Comparison of ENCODE assay signal across 8 cellular contexts in the genomic region with DNA sequence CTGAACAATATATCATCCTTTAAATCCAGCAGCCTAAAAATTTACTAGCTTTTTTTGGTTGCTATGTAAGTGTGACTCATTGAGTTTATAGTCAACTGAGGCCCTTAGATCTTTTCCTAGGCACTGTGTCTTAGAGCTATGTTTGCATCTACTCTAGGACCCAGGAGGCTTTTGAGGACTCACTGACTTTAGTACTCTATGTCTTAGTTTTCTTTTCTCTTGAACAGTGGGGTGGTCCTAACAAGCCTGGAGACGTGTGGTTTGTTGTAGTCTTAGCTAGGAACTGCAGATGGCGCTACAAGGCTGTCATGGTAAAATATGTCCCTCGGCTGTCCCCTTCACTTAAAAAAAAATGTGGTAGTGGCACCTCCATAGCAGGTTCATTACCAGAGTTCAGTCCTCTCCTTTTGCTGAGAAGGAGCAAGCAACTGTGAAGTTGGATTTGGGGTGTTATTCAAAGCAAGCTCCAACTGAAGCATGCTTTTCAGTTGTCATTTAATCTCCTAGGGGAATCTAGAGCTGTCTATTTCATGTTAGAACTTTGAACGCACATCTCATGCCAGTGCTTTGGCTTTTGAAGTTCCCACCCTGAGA. TPM values are rescaled to one million over a fixed set of nuclear protein-coding genes. Genes with fewer than 3 reads are reported as not detected.
DNase-seq lines count a peak whose midpoint lies in the region; ATAC-seq, FAIRE-seq and TF ChIP-seq lines count a peak whose summit lies in the region.

No MANE protein-coding gene starts in this region.

- no peaks in the 10 kb centered on the region for H3K36me3 ChIP-seq in small intestine (ENCODE audit: control insufficient read depth in 2 of 2, insufficient read depth in 2 of 2, low read length in 2 of 2)

- H3K4me3 ChIP-seq in AG10803 (ENCODE audit: low read length) (no peak overlapping the region), right cardiac atrium (ENCODE audit: low read length) (no peak overlapping the region), small intestine (ENCODE audit: low read depth in 1 of 2, low read length in 2 of 2) (no peak overlapping the region)

- ATAC-seq in GM18502 (IDR thresholded peaks at IDR 0.05; ENCODE audit: poor library complexity, unreplicated experiment) (peak; percentile 39), right cardiac atrium (peak; percentile 69 to 87), HG03469 (IDR thresholded peaks at IDR 0.05; ENCODE audit: unreplicated experiment) (no peak)

- DNase-seq in AG10803 (ENCODE audit: low read depth) = peak; percentile 51
- DNase-seq in NAMALWA (ENCODE audit: low spot score) = peak; percentile 91
- DNase-seq in RPMI8226 = peak; percentile 78
- peak; percentile 54 for DNase-seq in amniotic epithelial cell (ENCODE audit: low read depth)
- DNase-seq in right cardiac atrium = no peak
- DNase-seq in small intestine = peak; percentile 65

- 13% methylated on average over 4 of the region's 4 CpGs for WGBS in right cardiac atrium
- WGBS in small intestine, 3 donors = 5 to 13% (median 7%) methylated on average over 4 of the region's 4 CpGs

- H3K27me3 ChIP-seq in right cardiac atrium (ENCODE audit: control insufficient read depth, insufficient read depth) (no peaks in the 10 kb centered on the region), small intestine (ENCODE audit: control insufficient read depth in 2 of 2, insufficient read depth in 2 of 2, low read length in 2 of 2) (no peaks in the 10 kb centered on the region)

- peak; percentile 83 for TF ChIP-seq CTCF in AG10803 (conservative IDR thresholded peaks at IDR 0.05; ENCODE audit: low read length)

- H3K4me1 ChIP-seq in right cardiac atrium (ENCODE audit: control insufficient read depth, insufficient read depth, low read length) (no peaks in the 10 kb centered on the region), small intestine (ENCODE audit: control insufficient read depth in 2 of 2, insufficient read depth in 1 of 2, low read depth in 1 of 2, low read length in 1 of 2) (no peaks in the 10 kb centered on the region)

- H3K9me3 ChIP-seq in right cardiac atrium (ENCODE audit: control insufficient read depth, low read length) (no peaks in the 10 kb centered on the region), small intestine (ENCODE audit: control insufficient read depth, low read depth) (no peaks in the 10 kb centered on the region)

- H3K27ac ChIP-seq in right cardiac atrium (ENCODE audit: low read length) = no peak overlapping the region
- H3K27ac ChIP-seq in small intestine (ENCODE audit: low read depth in 1 of 2, low read length in 1 of 2) = no peak overlapping the region

- FAIRE-seq in small intestine (lab: Jason Lieb, UNC) = no peak

- intact Hi-C loops in right cardiac atrium (cut with DNase I) = loop anchor here in 3 of 4 donors (2.0 to 10.0 kb wide), 4 partner anchors 154 to 226 kb away; no protein-coding TSS in a partner anchor

RNA-seq across cellular contexts. Expression of a gene that starts 8.6 kb away (rescaled TPM):
- 10 to 100 TPM in 1 of 4 donors, 1 to 10 TPM in 3; 8.4 to 10.3 (median 9.1) TPM for total RNA-seq in right cardiac atrium
- polyA plus RNA-seq in right cardiac atrium = 5.5 TPM
- 10 to 100 TPM; 11.9 to 14.4 (median 14.3) TPM for polyA plus RNA-seq in small intestine

RNA-seq across cellular contexts. Expression of a gene that starts 12.0 kb away (rescaled TPM):
- under 1 TPM; 0.24 to 0.86 (median 0.44) TPM for total RNA-seq in right cardiac atrium
- polyA plus RNA-seq in right cardiac atrium (0.09 TPM), small intestine (10 to 100 TPM; 14.9 to 25.3 (median 16.3) TPM)

RNA-seq across cellular contexts. Expression of a gene that starts 21.7 kb away (rescaled TPM):
- not detected for total RNA-seq in right cardiac atrium
- polyA plus RNA-seq in right cardiac atrium = not detected
- under 1 TPM in 1 of 3 donors, not detected in 2; 0.07 TPM for polyA plus RNA-seq in small intestine

RNA-seq across cellular contexts. Expression of a gene that starts 35.6 kb away (rescaled TPM):
- 1 to 10 TPM in 1 of 4 donors, under 1 TPM in 2, not detected in 1; 0.65 to 1.7 (median 0.93) TPM for total RNA-seq in right cardiac atrium
- 0.25 TPM for polyA plus RNA-seq in right cardiac atrium
- 10 to 100 TPM in 1 of 3 donors, 1 to 10 TPM in 1, not detected in 1; 1.3 to 29.5 TPM for polyA plus RNA-seq in small intestine

Comparison
In these comparisons a context has a peak if more than half of its experiments do, and no peak if none do; other contexts are left out.
1. DNase-seq: peak in AG10803 (single experiment), NAMALWA (single experiment), RPMI8226 (single experiment), amniotic epithelial cell (single experiment) and small intestine (single experiment); none in right cardiac atrium (0 of 3).
2. RNA of a gene that starts 12.0 kb away (polyA plus RNA-seq): 14.9 to 25.3 TPM in small intestine; 0.09 TPM in right cardiac atrium (single experiment); every median in the first group is over 10 times any median in the second.